Comparison of ENCODE assay signal across 9 cellular contexts in genomic region chrX:67604979-67605703, GRCh38.
A peak's percentile ranks its signal among the peaks of the same experiment; 100 is the strongest.
DNase-seq lines count a peak whose midpoint lies in the region; ATAC-seq and TF ChIP-seq lines count a peak whose summit lies in the region.
"Had no signal": no experiment of that assay in that cellular context is flagged by ENCODE, and none has a peak within 500 bp of the region (broad histone marks: within the 10 kb centered on the region; RNA-seq: fewer than 3 reads in every experiment).

No MANE protein-coding gene starts in this region.

- WGBS in GM23248 (ENCODE audit: low coverage in 1 of 2, low lambda C conversion rate in 2 of 2, missing lambda C conversion rate in 2 of 2), 2 experiments = 0 to 11% methylated on average over 3 of the region's 3 CpGs

- H3K4me3 ChIP-seq in GM23248 (peak overlapping the region; percentile 15; the same call in 1 of the 2 replicates), fibroblast of pulmonary artery (replicated peaks; ENCODE audit: low read depth, low read length) (no peak overlapping the region), skeletal muscle cell (ENCODE audit: low read depth, low read length) (no peak overlapping the region)

- no peaks in the 10 kb centered on the region for H3K27me3 ChIP-seq in GM23248 (replicated peaks; ENCODE audit: insufficient read depth)

- DNase-seq in GM23248 = peak; percentile 86
- peak; percentile 39 for DNase-seq in MV-4-11 (lab: John Stamatoyannopoulos, UW)
- DNase-seq in fibroblast of pulmonary artery (ENCODE audit: low read depth) = peak; percentile 90
- peak; percentile 81 for DNase-seq in skeletal muscle cell (ENCODE audit: low read depth)
- no peak for DNase-seq in NOMO-1 (lab: John Stamatoyannopoulos, UW; ENCODE audit: unreplicated experiment in 2 of 2)

- H3K79me2 ChIP-seq in GM23248 (ENCODE audit: insufficient read depth) = no peaks in the 10 kb centered on the region

- H3K9ac ChIP-seq in GM23248 = peak overlapping the region; percentile 45; the same call in 1 of the 2 replicates

- no peaks in the 10 kb centered on the region for H3K36me3 ChIP-seq in GM23248 (ENCODE audit: low read depth)

- peaks cover 33% of the 10 kb centered on the region for H3F3A ChIP-seq in GM23248 (ENCODE audit: insufficient read depth)

- no peaks in the 10 kb centered on the region for H4K20me1 ChIP-seq in GM23248 (ENCODE audit: insufficient read depth)

- peak overlapping the region; percentile 41; the same call in 1 of the 2 replicates for H2AFZ ChIP-seq in GM23248

- ATAC-seq in GM21723 (IDR thresholded peaks at IDR 0.05; ENCODE audit: unreplicated experiment) (no peak), GM18519 (IDR thresholded peaks at IDR 0.05; ENCODE audit: low FRiP score, unreplicated experiment) (no peak)

- H3K9me2 ChIP-seq in GM23248 (ENCODE audit: insufficient read depth) = no peaks in the 10 kb centered on the region

- peak overlapping the region; percentile 76 for H3K27ac ChIP-seq in GM23248
- H3K27ac ChIP-seq: epithelial cell of prostate, HL-60 had no signal

- TF ChIP-seq CTCF in fibroblast of pulmonary artery (IDR thresholded peaks at IDR 0.05; ENCODE audit: low read length, missing control alignments) = peak; percentile 25

- no peaks in the 10 kb centered on the region for H3K9me3 ChIP-seq in GM23248 (ENCODE audit: low read depth)

- in situ Hi-C loops in GM23248 (cut with MboI) = no loop called here

- peaks cover 52% of the 10 kb centered on the region for H3K4me1 ChIP-seq in GM23248 (ENCODE audit: insufficient read depth)

- H3K4me2 ChIP-seq in GM23248 (ENCODE audit: unreplicated experiment) = peak overlapping the region; percentile 45

Comparison
In these comparisons a context has a peak if more than half of its experiments do, and no peak if none do; other contexts are left out.
1. DNase-seq: peak in GM23248 (single experiment), MV-4-11 (single experiment), fibroblast of pulmonary artery (single experiment) and skeletal muscle cell (single experiment); none in NOMO-1 (0 of 2).